ENCODE assay signal across 1 cellular context in the genomic region with DNA sequence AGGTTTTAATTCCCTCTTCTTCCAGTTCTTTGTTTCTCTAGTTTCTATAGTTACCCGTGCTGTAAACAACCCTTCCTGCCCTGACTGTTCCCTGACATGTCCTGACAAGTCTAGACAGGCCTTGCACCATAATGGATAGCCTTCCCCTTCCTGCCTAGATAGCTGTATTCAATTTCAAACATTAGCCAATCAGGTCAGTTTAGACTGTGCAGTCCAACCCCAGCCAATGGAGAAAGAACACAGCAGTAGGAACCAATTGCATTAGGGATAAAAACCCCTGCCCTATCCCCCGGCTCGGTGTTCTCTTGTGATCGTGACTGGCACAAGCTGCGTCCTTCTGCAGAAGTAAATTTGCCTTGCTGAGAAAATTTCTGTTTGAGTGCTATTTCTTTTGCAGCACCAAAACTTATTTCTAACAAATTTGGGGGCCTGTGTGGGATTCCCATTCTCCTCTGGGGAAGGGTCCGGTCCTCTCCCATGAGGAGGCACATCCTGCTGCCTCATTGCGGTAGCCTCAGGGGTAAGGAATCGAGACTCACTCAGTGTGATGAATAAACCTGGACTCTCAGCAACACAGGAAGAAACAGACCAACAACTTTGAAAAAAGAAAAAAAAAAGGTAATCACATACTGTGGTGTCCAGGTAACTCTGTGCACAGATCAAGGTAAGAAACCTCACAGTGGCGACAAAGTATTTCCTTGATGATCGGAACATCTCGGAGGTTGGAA.
TF ChIP-seq lines count a peak whose summit lies in the region.

No MANE protein-coding gene starts in this region.

TF ChIP-seq in H1, 55 proteins besides CTCF, POLR2A, EP300 and RAD21 (continued from another document):
- TF ChIP-seq CEBPB (IDR thresholded peaks at IDR 0.05; ENCODE audit: low read depth, low read length): no peak
- TF ChIP-seq TAF1 (IDR thresholded peaks at IDR 0.05; ENCODE audit: low read depth, low read length): peak; percentile 34; the same call in 1 of the 2 replicates
